26 cellular contexts compared by ENCODE assay signal in the genomic region with DNA sequence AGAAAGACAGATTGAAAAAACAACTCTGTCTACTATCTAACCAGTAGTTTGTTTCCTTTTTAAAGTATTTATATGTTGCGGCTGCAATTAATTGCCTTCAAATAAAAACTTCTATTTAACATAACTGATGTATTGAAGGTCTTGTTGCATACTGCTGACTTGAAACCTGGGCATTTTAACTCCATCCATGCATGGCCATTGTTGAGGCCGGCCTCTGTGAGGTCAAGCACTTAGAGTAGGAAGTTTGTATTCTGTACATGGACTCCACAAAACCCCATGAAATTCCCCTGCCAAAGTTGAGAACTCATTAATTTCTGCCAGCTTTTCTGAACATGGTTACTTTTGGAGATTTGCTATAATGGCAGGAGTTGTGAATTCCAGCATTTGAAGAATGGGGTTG.
"Had no signal": no experiment of that assay in that cellular context is flagged by ENCODE, and none has a peak within 500 bp of the region (broad histone marks: within the 10 kb centered on the region; RNA-seq: fewer than 3 reads in every experiment).

No MANE protein-coding gene starts in this region.

- H3K27ac ChIP-seq: thyroid gland, upper lobe of right lung had no signal

- H3K4me1 Mint-ChIP-seq: activated B cell treated with CpG ODN at 0.5 μM for 24 hours; activated CD8-positive, alpha-beta memory T cell treated with anti-CD3 and anti-CD28 coated beads, Interleukin-2, amount 10 ng/mL, durations not matched to agents 7 days and 5 days; activated naive CD4-positive, alpha-beta T cell treated with anti-CD3 and anti-CD28 coated beads, Interleukin-2, amount 50 U/mL, for 24 hours; activated naive CD8-positive, alpha-beta T cell treated with anti-CD3 and anti-CD28 coated beads, Interleukin-2, amount 50 U/mL, for 24 hours; central memory CD8-positive, alpha-beta T cell; naive thymus-derived CD8-positive, alpha-beta T cell; stimulated activated memory B cell treated with anti-CD40 and anti-IgM and Interleukin-4, amounts not matched to agents 10 μg/mL and 1 μg/mL and 100 μg/mL, for 72 hours; stimulated activated naive CD8-positive, alpha-beta T cell treated with anti-CD3 and anti-CD28 coated beads, Interleukin-15, amount 100 ng/mL, for 72 hours had no signal

- H3K4me3 Mint-ChIP-seq: activated B cell treated with CpG ODN at 0.5 μM for 24 hours; activated CD8-positive, alpha-beta memory T cell treated with anti-CD3 and anti-CD28 coated beads, Interleukin-2, amount 10 ng/mL, durations not matched to agents 7 days and 5 days; activated CD8-positive, alpha-beta T cell treated with anti-CD3 and anti-CD28 coated beads, Interleukin-2, amount 10 ng/mL, durations not matched to agents 7 days and 5 days; activated naive CD4-positive, alpha-beta T cell treated with anti-CD3 and anti-CD28 coated beads, Interleukin-2, amount 50 U/mL, for 24 hours; activated naive CD8-positive, alpha-beta T cell treated with anti-CD3 and anti-CD28 coated beads, Interleukin-2, amount 50 U/mL, for 24 hours; central memory CD8-positive, alpha-beta T cell; naive thymus-derived CD8-positive, alpha-beta T cell; stimulated activated memory B cell treated with anti-CD40 and anti-IgM and Interleukin-4, amounts not matched to agents 10 μg/mL and 1 μg/mL and 100 μg/mL, for 72 hours; stimulated activated naive CD8-positive, alpha-beta T cell treated with anti-CD3 and anti-CD28 coated beads, Interleukin-15, amount 100 ng/mL, for 72 hours had no signal

- H3K9me3 ChIP-seq: esophagus squamous epithelium, sigmoid colon, thyroid gland, upper lobe of right lung had no signal

- H3K36me3 Mint-ChIP-seq: activated CD8-positive, alpha-beta memory T cell treated with anti-CD3 and anti-CD28 coated beads, Interleukin-2, amount 10 ng/mL, durations not matched to agents 7 days and 5 days; activated naive CD4-positive, alpha-beta T cell treated with anti-CD3 and anti-CD28 coated beads, Interleukin-2, amount 50 U/mL, for 24 hours; naive thymus-derived CD8-positive, alpha-beta T cell; stimulated activated memory B cell treated with anti-CD40 and anti-IgM and Interleukin-4, amounts not matched to agents 10 μg/mL and 1 μg/mL and 100 μg/mL, for 72 hours had no signal

- H3K27me3 ChIP-seq: esophagus squamous epithelium, hepatocyte, sigmoid colon, thyroid gland had no signal

- H3K4me3 ChIP-seq: esophagus squamous epithelium, hepatocyte, sigmoid colon, thyroid gland, upper lobe of right lung had no signal

- ATAC-seq: activated CD8-positive, alpha-beta memory T cell treated with anti-CD3 and anti-CD28 coated beads, Interleukin-2, amount 10 ng/mL, durations not matched to agents 7 days and 5 days; activated CD8-positive, alpha-beta T cell treated with anti-CD3 and anti-CD28 coated beads, Interleukin-2, amount 10 ng/mL, durations not matched to agents 7 days and 5 days; activated naive CD8-positive, alpha-beta T cell treated with anti-CD3 and anti-CD28 coated beads, Interleukin-2, amount 50 U/mL, for 24 hours; naive thymus-derived CD8-positive, alpha-beta T cell; stimulated activated memory B cell treated with anti-CD40 and anti-IgM and Interleukin-4, amounts not matched to agents 10 μg/mL and 1 μg/mL and 100 μg/mL, for 72 hours; stimulated activated naive CD8-positive, alpha-beta T cell treated with anti-CD3 and anti-CD28 coated beads, Interleukin-15, amount 100 ng/mL, for 72 hours; upper lobe of right lung had no signal

- H3K27ac Mint-ChIP-seq: activated B cell treated with CpG ODN at 0.5 μM for 24 hours; activated CD8-positive, alpha-beta memory T cell treated with anti-CD3 and anti-CD28 coated beads, Interleukin-2, amount 10 ng/mL, durations not matched to agents 7 days and 5 days; activated CD8-positive, alpha-beta T cell treated with anti-CD3 and anti-CD28 coated beads, Interleukin-2, amount 10 ng/mL, durations not matched to agents 7 days and 5 days; activated naive CD4-positive, alpha-beta T cell treated with anti-CD3 and anti-CD28 coated beads, Interleukin-2, amount 50 U/mL, for 24 hours; activated naive CD8-positive, alpha-beta T cell treated with anti-CD3 and anti-CD28 coated beads, Interleukin-2, amount 50 U/mL, for 24 hours; activated T-helper 2 cell treated with anti-CD3 and anti-CD28 coated beads, Interferon-gamma antibody, Interleukin-2, Interleukin-4, amounts not matched to agents 10 μg/mL and 5 μg/mL and 100 μg/mL, durations not matched to agents 14 hours and 24 hours and 36 hours; naive thymus-derived CD8-positive, alpha-beta T cell; progenitor cell of endocrine pancreas; stimulated activated memory B cell treated with anti-CD40 and anti-IgM and Interleukin-4, amounts not matched to agents 10 μg/mL and 1 μg/mL and 100 μg/mL, for 72 hours; stimulated activated naive CD8-positive, alpha-beta T cell treated with anti-CD3 and anti-CD28 coated beads, Interleukin-15, amount 100 ng/mL, for 72 hours had no signal

- H3K27me3 Mint-ChIP-seq: activated B cell treated with CpG ODN at 0.5 μM for 24 hours; activated CD8-positive, alpha-beta memory T cell treated with anti-CD3 and anti-CD28 coated beads, Interleukin-2, amount 10 ng/mL, durations not matched to agents 7 days and 5 days; stimulated activated memory B cell treated with anti-CD40 and anti-IgM and Interleukin-4, amounts not matched to agents 10 μg/mL and 1 μg/mL and 100 μg/mL, for 72 hours; stimulated activated naive CD8-positive, alpha-beta T cell treated with anti-CD3 and anti-CD28 coated beads, Interleukin-15, amount 100 ng/mL, for 72 hours had no signal

- H3K9me3 Mint-ChIP-seq: activated B cell treated with CpG ODN at 0.5 μM for 24 hours; activated naive CD4-positive, alpha-beta T cell treated with anti-CD3 and anti-CD28 coated beads, Interleukin-2, amount 50 U/mL, for 24 hours; activated naive CD8-positive, alpha-beta T cell treated with anti-CD3 and anti-CD28 coated beads, Interleukin-2, amount 50 U/mL, for 24 hours; activated T-helper 2 cell treated with anti-CD3 and anti-CD28 coated beads, Interferon-gamma antibody, Interleukin-2, Interleukin-4, amounts not matched to agents 10 μg/mL and 5 μg/mL and 100 μg/mL, durations not matched to agents 14 hours and 24 hours and 36 hours; central memory CD8-positive, alpha-beta T cell; naive thymus-derived CD8-positive, alpha-beta T cell; stimulated activated naive CD8-positive, alpha-beta T cell treated with anti-CD3 and anti-CD28 coated beads, Interleukin-15, amount 100 ng/mL, for 72 hours had no signal

- H3K4me1 ChIP-seq: upper lobe of right lung had no signal

- H2AFZ ChIP-seq: hepatocyte had no signal

- DNase-seq: activated B cell treated with CpG ODN at 0.5 μM for 24 hours; activated CD8-positive, alpha-beta memory T cell treated with anti-CD3 and anti-CD28 coated beads, Interleukin-2, amount 10 ng/mL, durations not matched to agents 7 days and 5 days; activated CD8-positive, alpha-beta T cell treated with anti-CD3 and anti-CD28 coated beads, Interleukin-2, amount 10 ng/mL, durations not matched to agents 7 days and 5 days; activated naive CD8-positive, alpha-beta T cell treated with anti-CD3 and anti-CD28 coated beads, Interleukin-2, amount 50 U/mL, for 24 hours; activated T-cell treated with anti-CD3 and anti-CD28 coated beads, Interleukin-2, amount 50 U/mL, for 48 hours; dermis blood vessel endothelial cell; effector CD4-positive, alpha-beta T cell; esophagus squamous epithelium; foreskin melanocyte; islet precursor cell; naive thymus-derived CD8-positive, alpha-beta T cell; sigmoid colon; small intestine; stimulated activated CD4-positive, alpha-beta T cell treated with anti-CD3 and anti-CD28 coated beads, Interleukin-1b, Interleukin-23, amount 100 ng/mL, for 48 hours; stimulated activated CD4-positive, alpha-beta T cell treated with anti-CD3 and anti-CD28 coated beads, Interleukin-4, amount 100 ng/mL, for 4 hours; stimulated activated CD8-positive, alpha-beta memory T cell treated with anti-CD3 and anti-CD28 coated beads, Interleukin-4, amount 100 ng/mL, for 48 hours; stimulated activated naive CD8-positive, alpha-beta T cell treated with anti-CD3 and anti-CD28 coated beads, Interleukin-15, amount 100 ng/mL, for 72 hours; T-helper 2 cell; thyroid gland; upper lobe of right lung had no signal

- H3K79me2 ChIP-seq: hepatocyte had no signal

- H3K36me3 ChIP-seq: esophagus squamous epithelium, sigmoid colon, thyroid gland, upper lobe of right lung had no signal
